In genomic region chr2:84821806-84822205, GRCh38 we compare ENCODE assay signal across 18 cellular contexts. TPM values are rescaled to one million over a fixed set of nuclear protein-coding genes. Genes with fewer than 3 reads are reported as not detected.
A peak's percentile ranks its signal among the peaks of the same experiment; 100 is the strongest.
DNase-seq lines count a peak whose midpoint lies in the region; ATAC-seq and TF ChIP-seq lines count a peak whose summit lies in the region.
"Had no signal": no experiment of that assay in that cellular context is flagged by ENCODE, and none has a peak within 500 bp of the region (broad histone marks: within the 10 kb centered on the region; RNA-seq: fewer than 3 reads in every experiment).

No MANE protein-coding gene starts in this region.

- H3K79me1 ChIP-seq in neuronal stem cell (ENCODE audit: low read depth, low read length): no peaks in the 10 kb centered on the region

- H3K9me3 ChIP-seq in neuronal stem cell (replicated peaks in 1 of 2; ENCODE audit: control insufficient read depth in 2 of 2, insufficient read depth in 1 of 2, low read depth in 1 of 2, low read length in 2 of 2): no peaks in the 10 kb centered on the region
- H3K9me3 ChIP-seq: SJSA1 had no signal

- WGBS in neuronal stem cell (ENCODE audit: extremely low coverage in 2 of 2, insufficient read length in 2 of 2, insufficient replicate concordance in 1 of 2), 2 donors: no CpG with 5 or more reads among the region's 7 CpGs

- no peaks in the 10 kb centered on the region for H3K27me3 ChIP-seq in GM23338 (ENCODE audit: insufficient read depth)
- peaks cover 0 to 3% (median 0%) of the 10 kb centered on the region in 3 experiments for H3K27me3 ChIP-seq in neuronal stem cell (ENCODE audit: control insufficient read depth in 3 of 3, insufficient read depth in 3 of 3, low read depth in 1 of 3, low read length in 3 of 3)
- H3K27me3 ChIP-seq: SJSA1 had no signal

- no peak overlapping the region for H3K23ac ChIP-seq in neuronal stem cell (ENCODE audit: low read depth, low read length, poor library complexity)

- no peak overlapping the region for H4K8ac ChIP-seq in neuronal stem cell (ENCODE audit: low read depth, low read length)

- peaks cover 52% of the 10 kb centered on the region for H3K36me3 Mint-ChIP-seq in activated CD4-positive, alpha-beta T cell treated with anti-CD3 and anti-CD28 coated beads, Interleukin-2, amount 10 ng/mL, durations not matched to agents 7 days and 5 days (ENCODE audit: low read depth)
- H3K36me3 Mint-ChIP-seq in GM23338 (ENCODE audit: low read depth) (no peaks in the 10 kb centered on the region), WTC11 (no peaks in the 10 kb centered on the region)

- H4K91ac ChIP-seq in neuronal stem cell (ENCODE audit: low read depth, low read length, poor library complexity): no peak overlapping the region

- no peak for DNase-seq in activated CD4-positive, alpha-beta T cell treated with anti-CD3 and anti-CD28 coated beads, Interleukin-2, amount 10 ng/mL, durations not matched to agents 7 days and 5 days
- DNase-seq in activated CD4-positive, alpha-beta T cell treated with anti-CD3 and anti-CD28 coated beads for 4 hours: no peak
- no peak for DNase-seq in GM23338 (ENCODE audit: low spot score)
- no peak for DNase-seq in WTC11 (ENCODE audit: low spot score)
- no peak for DNase-seq in neuronal stem cell (ENCODE audit: low spot score)
- no peak for DNase-seq in NCI-H2029 treated with DMSO at 0.1 percent for 48 hours (lab: John Stamatoyannopoulos, UW)
- no peak for DNase-seq in nucleus accumbens (lab: John Stamatoyannopoulos, UW)
- DNase-seq: AML-193, C1 segment of cervical spinal cord, DMS53, GDM1, GOT3, Kasumi-1, NCI-H1694, NCI-H748 treated with DMSO at 0.1 percent for 48 hours had no signal

- no peak overlapping the region for H3K4ac ChIP-seq in neuronal stem cell (ENCODE audit: low read length)

- no peak overlapping the region for H2BK12ac ChIP-seq in neuronal stem cell (ENCODE audit: low read length)

- H3K4me1 ChIP-seq in GM23338 (ENCODE audit: insufficient read depth) (no peaks in the 10 kb centered on the region), neuronal stem cell (ENCODE audit: control insufficient read depth in 2 of 2, insufficient read depth in 1 of 2, low read depth in 1 of 2, low read length in 2 of 2) (no peaks in the 10 kb centered on the region)
- H3K4me1 ChIP-seq: SJSA1 had no signal

- no peaks in the 10 kb centered on the region for H3K27me3 Mint-ChIP-seq in activated CD4-positive, alpha-beta T cell treated with anti-CD3 and anti-CD28 coated beads, Interleukin-2, amount 10 ng/mL, durations not matched to agents 7 days and 5 days
- H3K27me3 Mint-ChIP-seq in GM23338 (ENCODE audit: insufficient read depth, low read depth, poor library complexity): peaks cover 2% of the 10 kb centered on the region
- H3K27me3 Mint-ChIP-seq in WTC11 (ENCODE audit: low read depth): no peaks in the 10 kb centered on the region

- H3K4me2 ChIP-seq in GM23338: no peak overlapping the region
- no peak overlapping the region for H3K4me2 ChIP-seq in neuronal stem cell (ENCODE audit: insufficient read depth, low read length, poor library complexity, severe bottlenecking)

- no peak overlapping the region for H3K4me3 ChIP-seq in GM23338
- H3K4me3 ChIP-seq in neuronal stem cell (ENCODE audit: low read length in 2 of 2): no peak overlapping the region
- H3K4me3 ChIP-seq: SJSA1 had no signal

- ATAC-seq in GM23338: peak; percentile 26; the same call in 2 of the 3 replicates
- peak; percentile 38 for ATAC-seq in WTC11
- ATAC-seq in HG03469 (IDR thresholded peaks at IDR 0.05; ENCODE audit: unreplicated experiment): no peak

- no peak overlapping the region for H2BK5ac ChIP-seq in neuronal stem cell (ENCODE audit: low read length)

- peak overlapping the region; percentile 63 for H3K18ac ChIP-seq in neuronal stem cell (ENCODE audit: low read length)

- H2AK5ac ChIP-seq in neuronal stem cell (ENCODE audit: low read depth, low read length): no peak overlapping the region

- POLR2A ChIA-PET in activated CD4-positive, alpha-beta T cell treated with anti-CD3 and anti-CD28 coated beads, Interleukin-2, amount 10 ng/mL, durations not matched to agents 7 days and 5 days (lab: Charles Lee): no interaction called here
- POLR2A ChIA-PET in WTC11 (lab: Charles Lee): no interaction called here

- H3K9ac ChIP-seq in neuronal stem cell (ENCODE audit: low read depth, low read length, poor library complexity): no peak overlapping the region

- no peaks in the 10 kb centered on the region for H4K20me1 ChIP-seq in GM23338 (replicated peaks; ENCODE audit: insufficient read depth)

- H3K36me3 ChIP-seq in GM23338 (ENCODE audit: insufficient read depth) (no peaks in the 10 kb centered on the region; the same call in 1 of the 2 replicates), neuronal stem cell (replicated peaks in 1 of 2; ENCODE audit: control insufficient read depth in 2 of 2, insufficient read depth in 2 of 2, low read length in 2 of 2) (no peaks in the 10 kb centered on the region)
- H3K36me3 ChIP-seq: SJSA1 had no signal

- CTCF ChIA-PET in activated CD4-positive, alpha-beta T cell treated with anti-CD3 and anti-CD28 coated beads, Interleukin-2, amount 10 ng/mL, durations not matched to agents 7 days and 5 days (lab: Charles Lee): interaction anchor here (1.2 kb wide), 1 partner anchor 103 kb away, joined by 3 read pairs; no protein-coding TSS in a partner anchor
- CTCF ChIA-PET in WTC11 (lab: Charles Lee): no interaction called here

- H2AFZ ChIP-seq in GM23338: no peak overlapping the region
- H2AFZ ChIP-seq in neuronal stem cell (ENCODE audit: low read length): no peak overlapping the region

- TF ChIP-seq CTCF in GM23338 (conservative IDR thresholded peaks at IDR 0.05; ENCODE audit: low read depth in 2 of 2) (no peak), WTC11 (IDR thresholded peaks at IDR 0.05) (no peak)

- no peak overlapping the region for H3K4me3 Mint-ChIP-seq in activated CD4-positive, alpha-beta T cell treated with anti-CD3 and anti-CD28 coated beads, Interleukin-2, amount 10 ng/mL, durations not matched to agents 7 days and 5 days
- H3K4me3 Mint-ChIP-seq in GM23338 (no peak overlapping the region), WTC11 (no peak overlapping the region)

- no peaks in the 10 kb centered on the region for H3F3A ChIP-seq in GM23338 (replicated peaks; ENCODE audit: low read depth)

- H3K9me3 Mint-ChIP-seq in activated CD4-positive, alpha-beta T cell treated with anti-CD3 and anti-CD28 coated beads, Interleukin-2, amount 10 ng/mL, durations not matched to agents 7 days and 5 days: peaks cover 3% of the 10 kb centered on the region
- H3K9me3 Mint-ChIP-seq in GM23338 (no peaks in the 10 kb centered on the region), WTC11 (no peaks in the 10 kb centered on the region)

- H3K27ac Mint-ChIP-seq in activated CD4-positive, alpha-beta T cell treated with anti-CD3 and anti-CD28 coated beads, Interleukin-2, amount 10 ng/mL, durations not matched to agents 7 days and 5 days: peak overlapping the region; percentile 27
- no peak overlapping the region for H3K27ac Mint-ChIP-seq in GM23338
- no peak overlapping the region for H3K27ac Mint-ChIP-seq in WTC11

- H3K14ac ChIP-seq in neuronal stem cell (ENCODE audit: low read length): no peak overlapping the region

- H2BK15ac ChIP-seq in neuronal stem cell (ENCODE audit: low read length): no peak overlapping the region

- peaks cover 6% of the 10 kb centered on the region; the same call in 1 of the 2 replicates for H3K9me2 ChIP-seq in GM23338 (ENCODE audit: insufficient read depth)

- H3K27ac ChIP-seq in GM23338 (ENCODE audit: low read depth) (no peak overlapping the region), neuronal stem cell (replicated peaks; ENCODE audit: low read length) (no peak overlapping the region)
- H3K27ac ChIP-seq: 22Rv1, SJSA1 had no signal

- H3K4me1 Mint-ChIP-seq in activated CD4-positive, alpha-beta T cell treated with anti-CD3 and anti-CD28 coated beads, Interleukin-2, amount 10 ng/mL, durations not matched to agents 7 days and 5 days: peaks cover 27% of the 10 kb centered on the region
- H3K4me1 Mint-ChIP-seq in GM23338 (no peaks in the 10 kb centered on the region), WTC11 (no peaks in the 10 kb centered on the region)

- H2BK120ac ChIP-seq in neuronal stem cell (ENCODE audit: low read depth, low read length): no peak overlapping the region

- H3K79me2 ChIP-seq in GM23338 (replicated peaks; ENCODE audit: insufficient read depth): no peaks in the 10 kb centered on the region

TF ChIP-seq in GM23338, 12 proteins besides CTCF, POLR2A, EP300 and RAD21 (continues in another document):
- TF ChIP-seq POLR2AphosphoS5 (IDR thresholded peaks at IDR 0.05; ENCODE audit: low read depth) (no peak), EZH2phosphoT487 (IDR thresholded peaks at IDR 0.05; ENCODE audit: unreplicated experiment) (no peak), ETS1 (IDR thresholded peaks at IDR 0.05) (no peak), JUNB (IDR thresholded peaks at IDR 0.05; ENCODE audit: unreplicated experiment) (no peak)

TF ChIP-seq in WTC11, 78 proteins besides CTCF, POLR2A, EP300 and RAD21 (continues in another document):
- TF ChIP-seq ZNF232 (CRISPR knock-in tag; IDR thresholded peaks at IDR 0.05): no peak
- no peak for TF ChIP-seq TCF7 (CRISPR knock-in tag; IDR thresholded peaks at IDR 0.05; ENCODE audit: low read depth)
- no peak for TF ChIP-seq GABPB1 (CRISPR knock-in tag; IDR thresholded peaks at IDR 0.05)
- TF ChIP-seq GRHL2 (CRISPR knock-in tag; IDR thresholded peaks at IDR 0.05; ENCODE audit: insufficient replicate concordance, severe bottlenecking): no peak
- no peak for TF ChIP-seq TEAD4 (CRISPR knock-in tag; IDR thresholded peaks at IDR 0.05)
- no peak for TF ChIP-seq ZNF671 (CRISPR knock-in tag; IDR thresholded peaks at IDR 0.05)
- no peak for TF ChIP-seq MLX (CRISPR knock-in tag; IDR thresholded peaks at IDR 0.05)
- no peak for TF ChIP-seq IRF2 (CRISPR knock-in tag; IDR thresholded peaks at IDR 0.05; ENCODE audit: borderline replicate concordance, low read depth)
- TF ChIP-seq CREB1 (CRISPR knock-in tag; IDR thresholded peaks at IDR 0.05): no peak

RNA-seq across cellular contexts. Expression of gene TRABD2A, which starts 59.1 kb away (rescaled TPM):
- total RNA-seq in activated CD4-positive, alpha-beta T cell treated with anti-CD3 and anti-CD28 coated beads, Interleukin-2, amount 10 ng/mL, durations not matched to agents 7 days and 5 days: 10 to 100 TPM; 70.2 to 74.6 TPM
- total RNA-seq in GM23338 (2014; rRNA removed; shearing (Covaris generic)): 12.1 and 15.7 TPM in 2 replicates
- polyA plus RNA-seq in GM23338 (2016; fragmentation: Nextera tagmentation; extraction: Ambion mirVana): 5.5 and 6.0 TPM in 2 replicates
- 7.1 to 12.1 TPM (median 7.5 TPM) in 3 replicates for total RNA-seq in WTC11 (2021)
- polyA plus RNA-seq in neuronal stem cell (2013, experiment 1 of 2): 11.7 TPM
- 11.8 TPM for polyA plus RNA-seq in neuronal stem cell (2013, experiment 2 of 2)
